Comparison of ENCODE assay signal across 1 cellular context in the genomic region with DNA sequence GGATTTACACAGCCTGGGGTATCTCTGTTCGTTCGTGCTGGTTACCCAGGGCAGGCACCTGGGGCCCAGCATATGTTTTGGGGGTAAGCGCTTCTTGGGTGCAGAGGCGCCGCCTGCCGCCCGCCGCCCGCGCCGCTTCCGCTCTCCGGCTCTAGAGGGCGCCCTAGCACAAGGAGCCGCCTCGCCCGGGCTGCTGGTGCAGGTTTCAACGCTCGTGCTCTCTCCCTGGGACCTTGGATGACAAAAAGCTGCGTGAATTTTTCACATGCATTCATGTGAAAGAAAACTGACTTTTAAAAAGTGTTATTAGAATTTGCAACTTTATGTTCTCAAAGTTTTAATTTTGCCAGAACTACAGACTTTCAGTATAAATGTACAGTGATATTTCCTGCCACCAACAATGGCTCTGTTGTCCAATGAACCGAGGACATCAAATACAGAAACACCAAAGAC.
A peak's percentile ranks its signal among the peaks of the same experiment; 100 is the strongest.
TF ChIP-seq lines count a peak whose summit lies in the region.

No MANE protein-coding gene starts in this region.

TF ChIP-seq in HepG2, 621 proteins besides CTCF, POLR2A, EP300 and RAD21 (continued from another document and continues in another):
- TF ChIP-seq, protein P1, sequence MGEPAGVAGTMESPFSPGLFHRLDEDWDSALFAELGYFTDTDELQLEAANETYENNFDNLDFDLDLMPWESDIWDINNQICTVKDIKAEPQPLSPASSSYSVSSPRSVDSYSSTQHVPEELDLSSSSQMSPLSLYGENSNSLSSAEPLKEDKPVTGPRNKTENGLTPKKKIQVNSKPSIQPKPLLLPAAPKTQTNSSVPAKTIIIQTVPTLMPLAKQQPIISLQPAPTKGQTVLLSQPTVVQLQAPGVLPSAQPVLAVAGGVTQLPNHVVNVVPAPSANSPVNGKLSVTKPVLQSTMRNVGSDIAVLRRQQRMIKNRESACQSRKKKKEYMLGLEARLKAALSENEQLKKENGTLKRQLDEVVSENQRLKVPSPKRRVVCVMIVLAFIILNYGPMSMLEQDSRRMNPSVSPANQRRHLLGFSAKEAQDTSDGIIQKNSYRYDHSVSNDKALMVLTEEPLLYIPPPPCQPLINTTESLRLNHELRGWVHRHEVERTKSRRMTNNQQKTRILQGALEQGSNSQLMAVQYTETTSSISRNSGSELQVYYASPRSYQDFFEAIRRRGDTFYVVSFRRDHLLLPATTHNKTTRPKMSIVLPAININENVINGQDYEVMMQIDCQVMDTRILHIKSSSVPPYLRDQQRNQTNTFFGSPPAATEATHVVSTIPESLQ (CRISPR knock-in tag; conservative IDR thresholded peaks at IDR 0.05), result 0 out of 2 replicates have a peak, but pooled peaks have one; percentile 43
- TF ChIP-seq ZNF816 (CRISPR knock-in tag; IDR thresholded peaks at IDR 0.05; ENCODE audit: borderline replicate concordance) (peak; percentile 50; the same call in 1 of the 2 replicates), RARA (CRISPR knock-in tag; IDR thresholded peaks at IDR 0.05) (no peak), ZNF101 (CRISPR knock-in tag; IDR thresholded peaks at IDR 0.05; ENCODE audit: borderline replicate concordance, low read depth) (no peak), DZIP1 (CRISPR knock-in tag; IDR thresholded peaks at IDR 0.05) (no peak), ZNF670 (CRISPR knock-in tag; IDR thresholded peaks at IDR 0.05; ENCODE audit: borderline replicate concordance) (0 out of 2 replicates have a peak, but pooled peaks have one; percentile 39), IKZF5 (CRISPR knock-in tag; IDR thresholded peaks at IDR 0.05) (peak; percentile 60), ZNF558 (CRISPR knock-in tag; IDR thresholded peaks at IDR 0.05; ENCODE audit: borderline replicate concordance) (no peak), NRL (CRISPR knock-in tag; IDR thresholded peaks at IDR 0.05; ENCODE audit: borderline replicate concordance) (0 out of 2 replicates have a peak, but pooled peaks have one; percentile 45), ESRRA (CRISPR knock-in tag; IDR thresholded peaks at IDR 0.05; ENCODE audit: low read depth) (0 out of 2 replicates have a peak, but pooled peaks have one; percentile 26), E2F2 (CRISPR knock-in tag; IDR thresholded peaks at IDR 0.05; ENCODE audit: borderline replicate concordance) (no peak), ZFP37 (CRISPR knock-in tag; IDR thresholded peaks at IDR 0.05; ENCODE audit: borderline replicate concordance) (no peak), YEATS4 (CRISPR knock-in tag; IDR thresholded peaks at IDR 0.05; ENCODE audit: borderline replicate concordance) (no peak), TIGD3 (CRISPR knock-in tag; IDR thresholded peaks at IDR 0.05; ENCODE audit: borderline replicate concordance) (no peak), IRF2 (CRISPR knock-in tag; IDR thresholded peaks at IDR 0.05) (peak; percentile 50; the same call in 1 of the 2 replicates), CBX2 (IDR thresholded peaks at IDR 0.05; ENCODE audit: low read depth, low read length) (no peak), CBX2 (CRISPR knock-in tag; IDR thresholded peaks at IDR 0.05; ENCODE audit: low read depth) (no peak), ZMAT5 (CRISPR knock-in tag; IDR thresholded peaks at IDR 0.05; ENCODE audit: borderline replicate concordance, low read depth) (no peak), NR2F1 (CRISPR knock-in tag; IDR thresholded peaks at IDR 0.05) (no peak), CC2D1A (CRISPR knock-in tag; IDR thresholded peaks at IDR 0.05) (no peak), ZNF318 (CRISPR knock-in tag; IDR thresholded peaks at IDR 0.05) (no peak), ZFP1 (CRISPR knock-in tag; IDR thresholded peaks at IDR 0.05) (no peak), ZNF354B (CRISPR knock-in tag; IDR thresholded peaks at IDR 0.05) (no peak)
- TF ChIP-seq, protein P2, sequence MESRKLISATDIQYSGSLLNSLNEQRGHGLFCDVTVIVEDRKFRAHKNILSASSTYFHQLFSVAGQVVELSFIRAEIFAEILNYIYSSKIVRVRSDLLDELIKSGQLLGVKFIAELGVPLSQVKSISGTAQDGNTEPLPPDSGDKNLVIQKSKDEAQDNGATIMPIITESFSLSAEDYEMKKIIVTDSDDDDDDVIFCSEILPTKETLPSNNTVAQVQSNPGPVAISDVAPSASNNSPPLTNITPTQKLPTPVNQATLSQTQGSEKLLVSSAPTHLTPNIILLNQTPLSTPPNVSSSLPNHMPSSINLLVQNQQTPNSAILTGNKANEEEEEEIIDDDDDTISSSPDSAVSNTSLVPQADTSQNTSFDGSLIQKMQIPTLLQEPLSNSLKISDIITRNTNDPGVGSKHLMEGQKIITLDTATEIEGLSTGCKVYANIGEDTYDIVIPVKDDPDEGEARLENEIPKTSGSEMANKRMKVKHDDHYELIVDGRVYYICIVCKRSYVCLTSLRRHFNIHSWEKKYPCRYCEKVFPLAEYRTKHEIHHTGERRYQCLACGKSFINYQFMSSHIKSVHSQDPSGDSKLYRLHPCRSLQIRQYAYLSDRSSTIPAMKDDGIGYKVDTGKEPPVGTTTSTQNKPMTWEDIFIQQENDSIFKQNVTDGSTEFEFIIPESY (CRISPR knock-in tag; IDR thresholded peaks at IDR 0.05), result peak; percentile 80; the same call in 1 of the 2 replicates
